ENCODE assay signal across 13 cellular contexts in the genomic region with DNA sequence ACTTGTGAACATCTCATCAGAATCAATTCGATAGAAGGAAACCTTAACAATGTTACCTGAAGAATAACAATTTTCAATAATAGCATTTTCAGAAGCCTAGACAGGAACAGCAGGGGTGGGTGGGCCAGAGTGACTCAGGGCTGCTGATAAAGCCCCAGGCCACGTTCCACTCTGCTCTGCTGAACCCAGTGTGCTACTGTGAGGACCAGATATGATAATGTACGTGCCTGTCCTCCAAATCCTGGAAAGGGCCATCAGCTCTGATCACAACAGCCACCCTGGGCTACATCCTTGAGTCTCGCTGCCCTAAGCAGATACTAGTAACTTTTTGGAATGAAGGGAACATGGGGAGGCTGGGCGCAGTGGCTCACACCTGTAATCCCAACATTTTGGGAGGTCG.
DNase-seq lines count a peak whose midpoint lies in the region; ATAC-seq and TF ChIP-seq lines count a peak whose summit lies in the region.
"Had no signal": no experiment of that assay in that cellular context is flagged by ENCODE, and none has a peak within 500 bp of the region (broad histone marks: within the 10 kb centered on the region; RNA-seq: fewer than 3 reads in every experiment).

No MANE protein-coding gene starts in this region.

- no peaks in the 10 kb centered on the region for H3K27me3 Mint-ChIP-seq in activated naive CD4-positive, alpha-beta T cell treated with anti-CD3 and anti-CD28 coated beads for 36 hours (ENCODE audit: low read depth)
- H3K27me3 Mint-ChIP-seq in activated naive CD8-positive, alpha-beta T cell treated with anti-CD3 and anti-CD28 coated beads, Interleukin-2, amount 50 U/mL, for 24 hours = no peaks in the 10 kb centered on the region
- H3K27me3 Mint-ChIP-seq in type B pancreatic cell = no peaks in the 10 kb centered on the region
- H3K27me3 Mint-ChIP-seq: IgD-negative memory B cell had no signal

- no peaks in the 10 kb centered on the region for H3K27me3 ChIP-seq in lower lobe of right lung (ENCODE audit: low read depth)

- peaks cover 35% of the 10 kb centered on the region for H3K4me1 ChIP-seq in lower lobe of right lung

- no peaks in the 10 kb centered on the region for H3K9me3 ChIP-seq in lower lobe of right lung

- TF ChIP-seq CTCF in lower lobe of right lung (IDR thresholded peaks at IDR 0.05) = no peak
- no peak for TF ChIP-seq CTCF in type B pancreatic cell (conservative IDR thresholded peaks at IDR 0.05)

- peak overlapping the region; percentile 82 for H3K27ac ChIP-seq in lower lobe of right lung
- H3K27ac ChIP-seq: SK-N-MC had no signal

- no peak for ATAC-seq in activated naive CD8-positive, alpha-beta T cell treated with anti-CD3 and anti-CD28 coated beads, Interleukin-2, amount 50 U/mL, for 24 hours
- ATAC-seq in lower lobe of right lung (no peak), HG03342 (IDR thresholded peaks at IDR 0.05; ENCODE audit: unreplicated experiment) (no peak), GM21360 (IDR thresholded peaks at IDR 0.05; ENCODE audit: unreplicated experiment) (no peak)

- peaks cover 41% of the 10 kb centered on the region for H3K4me1 Mint-ChIP-seq in activated naive CD4-positive, alpha-beta T cell treated with anti-CD3 and anti-CD28 coated beads for 36 hours (ENCODE audit: low read depth)
- peaks cover 37% of the 10 kb centered on the region for H3K4me1 Mint-ChIP-seq in activated naive CD8-positive, alpha-beta T cell treated with anti-CD3 and anti-CD28 coated beads, Interleukin-2, amount 50 U/mL, for 24 hours
- H3K4me1 Mint-ChIP-seq in type B pancreatic cell (ENCODE audit: unreplicated experiment) = peaks cover 14% of the 10 kb centered on the region

- CTCF ChIA-PET in activated naive CD4-positive, alpha-beta T cell treated with anti-CD3 and anti-CD28 coated beads for 36 hours (lab: Charles Lee) = interaction anchor here (0.6 to 1.2 kb wide), 3 partner anchors 30 to 344 kb away, joined by 3 to 4 read pairs (median 3); no protein-coding TSS in a partner anchor

- peaks cover 22% of the 10 kb centered on the region for H3K36me3 Mint-ChIP-seq in activated naive CD4-positive, alpha-beta T cell treated with anti-CD3 and anti-CD28 coated beads for 36 hours (ENCODE audit: low read depth)
- H3K36me3 Mint-ChIP-seq in activated naive CD8-positive, alpha-beta T cell treated with anti-CD3 and anti-CD28 coated beads, Interleukin-2, amount 50 U/mL, for 24 hours (ENCODE audit: low read depth) = peaks cover 38% of the 10 kb centered on the region
- H3K36me3 Mint-ChIP-seq in type B pancreatic cell = peaks cover 12% of the 10 kb centered on the region

- H3K4me3 Mint-ChIP-seq in activated naive CD4-positive, alpha-beta T cell treated with anti-CD3 and anti-CD28 coated beads for 36 hours = no peak overlapping the region
- H3K4me3 Mint-ChIP-seq in activated naive CD8-positive, alpha-beta T cell treated with anti-CD3 and anti-CD28 coated beads, Interleukin-2, amount 50 U/mL, for 24 hours = no peak overlapping the region
- H3K4me3 Mint-ChIP-seq in type B pancreatic cell = no peak overlapping the region
- H3K4me3 Mint-ChIP-seq: IgD-negative memory B cell had no signal

- H3K4me3 ChIP-seq in lower lobe of right lung = no peak overlapping the region
- H3K4me3 ChIP-seq: SK-N-MC had no signal

- H3K9me3 Mint-ChIP-seq in activated naive CD4-positive, alpha-beta T cell treated with anti-CD3 and anti-CD28 coated beads for 36 hours = no peaks in the 10 kb centered on the region
- no peaks in the 10 kb centered on the region for H3K9me3 Mint-ChIP-seq in activated naive CD8-positive, alpha-beta T cell treated with anti-CD3 and anti-CD28 coated beads, Interleukin-2, amount 50 U/mL, for 24 hours
- H3K9me3 Mint-ChIP-seq in type B pancreatic cell = no peaks in the 10 kb centered on the region
- H3K9me3 Mint-ChIP-seq: IgD-negative memory B cell had no signal

- intact Hi-C loops in activated naive CD4-positive, alpha-beta T cell treated with anti-CD3 and anti-CD28 coated beads for 36 hours (cut with micrococcal nuclease) = no loop called here
- intact Hi-C loops in lower lobe of right lung (cut with DNase I) = no loop called here

- peaks cover 54% of the 10 kb centered on the region for H3K36me3 ChIP-seq in lower lobe of right lung

- H3K27ac Mint-ChIP-seq in activated naive CD4-positive, alpha-beta T cell treated with anti-CD3 and anti-CD28 coated beads for 36 hours = peak overlapping the region; percentile 89
- peak overlapping the region; percentile 25 for H3K27ac Mint-ChIP-seq in activated naive CD8-positive, alpha-beta T cell treated with anti-CD3 and anti-CD28 coated beads, Interleukin-2, amount 50 U/mL, for 24 hours
- peak overlapping the region; percentile 80 for H3K27ac Mint-ChIP-seq in type B pancreatic cell

- DNase-seq in activated naive CD4-positive, alpha-beta T cell treated with anti-CD3 and anti-CD28 coated beads for 36 hours = no peak
- DNase-seq in activated naive CD4-positive, alpha-beta T cell treated with anti-CD3 and anti-CD28 coated beads, Interleukin-2, amount 50 U/mL, for 16 hours = no peak
- DNase-seq in activated naive CD8-positive, alpha-beta T cell treated with anti-CD3 and anti-CD28 coated beads, Interleukin-2, amount 50 U/mL, for 24 hours = no peak
- DNase-seq in lower lobe of right lung = no peak
- no peak for DNase-seq in type B pancreatic cell (ENCODE audit: extremely low spot score, unreplicated experiment)
- no peak for DNase-seq in NOMO-1 treated with DMSO at 0.1 percent for 48 hours (lab: John Stamatoyannopoulos, UW; ENCODE audit: unreplicated experiment)
- DNase-seq: activated CD8-positive, alpha-beta memory T cell treated with anti-CD3 and anti-CD28 coated beads, Interleukin-2, amount 50 U/mL, for 48 hours; cortex of kidney; hypothalamus had no signal

Comparison
In these comparisons a context has a peak if more than half of its experiments do, and no peak if none do; other contexts are left out.
1. H3K27ac Mint-ChIP-seq: peak in every context shown above with its lines; median percentile 89 in activated naive CD4-positive, alpha-beta T cell treated with anti-CD3 and anti-CD28 coated beads for 36 hours; 80 in type B pancreatic cell; 25 in activated naive CD8-positive, alpha-beta T cell treated with anti-CD3 and anti-CD28 coated beads, Interleukin-2, amount 50 U/mL, for 24 hours.